11 cellular contexts compared by ENCODE assay signal in the genomic region with DNA sequence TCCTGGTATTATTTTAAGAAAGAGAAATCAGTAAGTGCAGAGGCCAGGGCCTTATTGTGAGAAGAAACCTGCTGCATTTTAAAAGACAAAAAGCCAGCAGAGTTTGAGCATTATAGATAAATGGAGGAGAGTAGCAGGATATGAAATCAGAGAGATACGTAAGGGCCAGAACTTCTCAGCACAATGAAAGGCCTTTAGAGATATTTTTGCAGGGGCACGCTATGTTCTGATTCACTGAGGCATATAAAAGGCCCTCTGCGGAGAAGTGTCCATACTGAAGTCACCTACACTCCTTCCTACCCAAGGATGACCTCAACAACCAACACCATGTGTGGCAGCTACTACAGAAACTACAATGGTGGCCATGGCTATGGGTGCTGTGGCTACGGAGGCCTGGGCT. TPM values are rescaled to one million over a fixed set of nuclear protein-coding genes. Genes with fewer than 3 reads are reported as not detected.
"Had no signal": no experiment of that assay in that cellular context is flagged by ENCODE, and none has a peak within 500 bp of the region (broad histone marks: within the 10 kb centered on the region; RNA-seq: fewer than 3 reads in every experiment).

A gene with protein sequence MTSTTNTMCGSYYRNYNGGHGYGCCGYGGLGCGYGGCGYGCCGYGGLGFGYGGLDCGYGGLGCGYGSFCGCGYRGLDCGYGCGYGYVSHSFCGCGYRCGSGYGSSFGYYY (plus strand): TSS at position 301 of the 400 bp plus-strand sequence. CDS start 6 bp downstream, at position 307.

- H3K9me3 Mint-ChIP-seq: GM23338 had no signal

- H3K27ac ChIP-seq: GM23248 had no signal

- H3K4me3 ChIP-seq: GM23248, GM23338, HAP-1 had no signal

- DNase-seq: GM23248, GOT3, H7, H9, HCEC 1CT, HFFc6 had no signal

- H3K27ac Mint-ChIP-seq: GM23338, H9, HFFc6 had no signal

- H3K36me3 ChIP-seq: HAP-1 had no signal

- H3K9me3 ChIP-seq: HAP-1 had no signal

- H3K4me1 Mint-ChIP-seq: GM23338, H9 had no signal

- H2AFZ ChIP-seq: GM23248, GM23338 had no signal

- H3K4me1 ChIP-seq: HAP-1 had no signal

- H3K4me2 ChIP-seq: GM23338 had no signal

- H3K9ac ChIP-seq: GM23248 had no signal

- ATAC-seq: GM23338, HCT116 had no signal

- H3K4me3 Mint-ChIP-seq: GM23338, H9, HFFc6 had no signal

RNA-seq across cellular contexts. Expression of the gene that starts here (rescaled TPM):
- total RNA-seq: GM23248, GM23338, H1, H4, H7, H9, HFFc6 had no signal
- polyA plus RNA-seq: GM23248, GM23338, H1 had no signal
